Comparison of ENCODE assay signal across 26 cellular contexts in the genomic region with DNA sequence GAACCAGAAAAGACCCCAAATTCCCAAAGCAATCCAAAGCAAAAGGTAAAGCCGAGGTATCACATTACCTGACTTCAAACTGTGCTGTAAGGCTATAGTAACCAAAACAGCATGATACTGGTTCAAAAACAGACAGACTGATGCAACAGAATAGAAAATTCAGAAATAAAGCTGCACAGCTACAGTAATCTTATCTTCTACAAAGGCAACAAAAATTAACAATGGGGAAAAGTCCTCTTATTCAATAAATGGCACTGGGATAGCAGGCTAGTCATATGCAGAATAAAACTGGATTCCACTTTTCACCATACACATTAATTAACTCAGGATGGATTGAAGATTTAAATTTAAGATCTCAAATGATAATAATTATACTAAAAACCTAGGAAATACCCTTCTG.
"Had no signal": no experiment of that assay in that cellular context is flagged by ENCODE, and none has a peak within 500 bp of the region (broad histone marks: within the 10 kb centered on the region; RNA-seq: fewer than 3 reads in every experiment).

No MANE protein-coding gene starts in this region.

- H3K4me1 Mint-ChIP-seq: endodermal cell had no signal

- H3K27me3 Mint-ChIP-seq: activated naive CD8-positive, alpha-beta T cell; natural killer cell treated with Interleukin-12 subunit alpha and Interleukin-12 subunit beta and Interleukin-15 and Interleukin-18, amount 100 ng/mL, for 72 hours had no signal

- H3K27ac ChIP-seq: adrenal gland, brain microvascular endothelial cell, esophagus muscularis mucosa, heart right ventricle, left lung, lower lobe of right lung, testis, uterus, VCaP had no signal

- H3K4me1 ChIP-seq: adrenal gland, heart right ventricle, left lung, lower lobe of right lung, testis, uterus had no signal

- H3K36me3 ChIP-seq: adrenal gland, brain microvascular endothelial cell, esophagus muscularis mucosa, heart right ventricle, left lung, lower lobe of right lung, uterus had no signal

- H3K4me3 Mint-ChIP-seq: activated naive CD8-positive, alpha-beta T cell; activated T-cell treated with anti-CD3 and anti-CD28 coated beads, Interleukin-2, amount 50 U/mL, for 72 hours; endodermal cell; natural killer cell treated with Interleukin-12 subunit alpha and Interleukin-12 subunit beta and Interleukin-15 and Interleukin-18, amount 100 ng/mL, for 72 hours had no signal

- FAIRE-seq: TTC549 had no signal

- H3K27ac Mint-ChIP-seq: activated naive CD8-positive, alpha-beta T cell; endodermal cell; natural killer cell treated with Interleukin-12 subunit alpha and Interleukin-12 subunit beta and Interleukin-15 and Interleukin-18, amount 100 ng/mL, for 72 hours had no signal

- H3K4me3 ChIP-seq: adrenal gland, esophagus muscularis mucosa, heart right ventricle, left lung, lower lobe of right lung, mucosa of descending colon, testis, uterus had no signal

- DNase-seq: activated CD4-positive, alpha-beta T cell treated with anti-CD3 and anti-CD28 coated beads for 4 hours; activated CD4-positive, alpha-beta T cell treated with anti-CD3 and anti-CD28 coated beads, Interleukin-2, amount 50 U/mL, for 4 hours; activated naive CD4-positive, alpha-beta T cell treated with Interleukin-2 at 50 U/mL for 16 hours; activated T-cell treated with anti-CD3 and anti-CD28 coated beads for 4 hours; activated T-cell treated with anti-CD3 and anti-CD28 coated beads, Interleukin-2, amount 50 U/mL, for 72 hours; adrenal gland; aorta; cortex of kidney; endodermal cell; heart right ventricle; left lung; lower lobe of right lung; mucosa of descending colon; posterior cingulate gyrus; right cardiac atrium; stimulated activated CD4-positive, alpha-beta T cell treated with anti-CD3 and anti-CD28 coated beads, Interleukin-15, amount 100 ng/mL, for 24 hours; stimulated activated CD4-positive, alpha-beta T cell treated with anti-CD3 and anti-CD28 coated beads, Interleukin-2, amount 100 ng/mL, for 24 hours; stimulated activated naive CD4-positive, alpha-beta T cell treated with Interleukin-2 at 50 U/mL for 16 hours; testis; uterus had no signal

- ATAC-seq: activated T-cell treated with anti-CD3 and anti-CD28 coated beads, Interleukin-2, amount 50 U/mL, for 72 hours; heart right ventricle; left lung; lower lobe of right lung; mucosa of descending colon; natural killer cell treated with Interleukin-12 subunit alpha and Interleukin-12 subunit beta and Interleukin-15 and Interleukin-18, amount 100 ng/mL, for 72 hours; right cardiac atrium had no signal

- H3K9me3 ChIP-seq: adrenal gland, esophagus muscularis mucosa, left lung, lower lobe of right lung, mucosa of descending colon, testis, uterus had no signal

- H3K9me3 Mint-ChIP-seq: activated T-cell treated with anti-CD3 and anti-CD28 coated beads, Interleukin-2, amount 50 U/mL, for 72 hours; endodermal cell; natural killer cell treated with Interleukin-12 subunit alpha and Interleukin-12 subunit beta and Interleukin-15 and Interleukin-18, amount 100 ng/mL, for 72 hours had no signal

- H3K36me3 Mint-ChIP-seq: natural killer cell treated with Interleukin-12 subunit alpha and Interleukin-12 subunit beta and Interleukin-15 and Interleukin-18, amount 100 ng/mL, for 72 hours had no signal

- H3K27me3 ChIP-seq: adrenal gland, brain microvascular endothelial cell, esophagus muscularis mucosa, heart right ventricle, left lung, testis, uterus had no signal
